Comparison of ENCODE assay signal across 23 cellular contexts in the genomic region with DNA sequence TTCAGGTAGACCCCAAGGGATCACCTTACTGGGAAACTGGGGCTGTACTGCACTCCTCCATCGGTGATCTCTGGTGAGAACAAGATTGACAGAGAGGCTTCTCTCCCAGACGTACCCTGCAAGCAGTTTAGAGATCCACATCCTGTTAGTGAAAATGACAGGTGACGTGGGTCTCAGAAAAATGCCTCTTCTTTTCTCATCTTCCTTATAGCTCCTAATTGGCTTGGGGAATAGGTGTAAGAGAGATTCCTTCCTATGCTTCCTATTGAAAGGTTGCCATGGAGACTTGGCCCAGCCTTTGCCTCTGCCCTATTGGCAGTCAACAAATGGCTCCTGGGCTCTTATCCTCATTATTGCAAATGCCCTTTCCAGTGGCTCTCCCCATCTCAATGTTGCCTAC. TPM values are rescaled to one million over a fixed set of nuclear protein-coding genes. Genes with fewer than 3 reads are reported as not detected.
DNase-seq lines count a peak whose midpoint lies in the region; ATAC-seq and TF ChIP-seq lines count a peak whose summit lies in the region.
"Had no signal": no experiment of that assay in that cellular context is flagged by ENCODE, and none has a peak within 500 bp of the region (broad histone marks: within the 10 kb centered on the region; RNA-seq: fewer than 3 reads in every experiment).

No MANE protein-coding gene starts in this region.

- H3F3A ChIP-seq in neural progenitor cell (ENCODE audit: low read depth): no peaks in the 10 kb centered on the region

- H3K4me3 ChIP-seq in neural progenitor cell: no peak overlapping the region
- H3K4me3 ChIP-seq: GM12878, GM23248 had no signal

- ATAC-seq in WTC11 (peak; percentile 57), GM18502 (IDR thresholded peaks at IDR 0.05; ENCODE audit: poor library complexity, unreplicated experiment) (no peak), T-cell (replicated peaks in 1 of 4) (no peak)
- ATAC-seq: GM12878, HCT116 had no signal

- H3K27ac ChIP-seq in neural progenitor cell: no peak overlapping the region
- H3K27ac ChIP-seq: GM23248, HL-60 had no signal

- H3K27me3 ChIP-seq in neural progenitor cell: no peaks in the 10 kb centered on the region
- H3K27me3 ChIP-seq: BE2C had no signal

- H3K4me1 Mint-ChIP-seq in activated naive CD4-positive, alpha-beta T cell treated with anti-CD3 and anti-CD28 coated beads for 36 hours (ENCODE audit: low read depth): no peaks in the 10 kb centered on the region
- H3K4me1 Mint-ChIP-seq in WTC11 (peaks cover 16% of the 10 kb centered on the region), neural progenitor cell (no peaks in the 10 kb centered on the region), T-cell (no peaks in the 10 kb centered on the region)
- H3K4me1 Mint-ChIP-seq: CD4-positive, CD25-positive, alpha-beta regulatory T cell; CD8-positive, alpha-beta memory T cell had no signal

- H3K36me3 Mint-ChIP-seq in activated naive CD4-positive, alpha-beta T cell treated with anti-CD3 and anti-CD28 coated beads for 36 hours (ENCODE audit: low read depth): no peaks in the 10 kb centered on the region
- H3K36me3 Mint-ChIP-seq in WTC11 (no peaks in the 10 kb centered on the region), neural progenitor cell (no peaks in the 10 kb centered on the region), T-cell (no peaks in the 10 kb centered on the region)
- H3K36me3 Mint-ChIP-seq: CD4-positive, CD25-positive, alpha-beta regulatory T cell had no signal

- no peak for DNase-seq in activated naive CD4-positive, alpha-beta T cell treated with anti-CD3 and anti-CD28 coated beads for 36 hours
- no peak for DNase-seq in activated naive CD4-positive, alpha-beta T cell (lab: John Stamatoyannopoulos, UW)
- DNase-seq in WTC11 (ENCODE audit: low spot score): no peak
- peak; percentile 48 for DNase-seq in neural progenitor cell (ENCODE audit: low spot score)
- DNase-seq in T-cell: no peak
- DNase-seq: ACHN; BE2C; C1 segment of cervical spinal cord; CD4-positive, CD25-positive, alpha-beta regulatory T cell; CD8-positive, alpha-beta memory T cell; COR-L47; DMS 273 treated with DMSO at 0.1 percent for 48 hours; DMS53; DND-41; EL; GM23248; H7; HFFc6 had no signal

- no peaks in the 10 kb centered on the region for H3K9me3 ChIP-seq in neural progenitor cell (ENCODE audit: low read depth)
- H3K9me3 ChIP-seq: BE2C had no signal

- peak overlapping the region; percentile 24 for H3K27ac Mint-ChIP-seq in activated naive CD4-positive, alpha-beta T cell treated with anti-CD3 and anti-CD28 coated beads for 36 hours
- no peak overlapping the region for H3K27ac Mint-ChIP-seq in WTC11
- no peak overlapping the region for H3K27ac Mint-ChIP-seq in neural progenitor cell
- no peak overlapping the region for H3K27ac Mint-ChIP-seq in T-cell
- H3K27ac Mint-ChIP-seq: CD4-positive, CD25-positive, alpha-beta regulatory T cell; CD8-positive, alpha-beta memory T cell; HFFc6 had no signal

- H3K4me3 Mint-ChIP-seq in activated naive CD4-positive, alpha-beta T cell treated with anti-CD3 and anti-CD28 coated beads for 36 hours: no peak overlapping the region
- H3K4me3 Mint-ChIP-seq in WTC11 (no peak overlapping the region), neural progenitor cell (no peak overlapping the region), T-cell (no peak overlapping the region)
- H3K4me3 Mint-ChIP-seq: CD4-positive, CD25-positive, alpha-beta regulatory T cell; CD8-positive, alpha-beta memory T cell; HFFc6 had no signal

- H2AFZ ChIP-seq in neural progenitor cell (replicated peaks): no peak overlapping the region
- H2AFZ ChIP-seq: GM23248 had no signal

- peaks cover 13% of the 10 kb centered on the region for H3K27me3 Mint-ChIP-seq in activated naive CD4-positive, alpha-beta T cell treated with anti-CD3 and anti-CD28 coated beads for 36 hours (ENCODE audit: low read depth)
- H3K27me3 Mint-ChIP-seq in WTC11 (ENCODE audit: low read depth): peaks cover 7% of the 10 kb centered on the region
- no peaks in the 10 kb centered on the region for H3K27me3 Mint-ChIP-seq in neural progenitor cell (ENCODE audit: insufficient read depth, low read depth)
- peaks cover 18 to 50% of the 10 kb centered on the region in 2 donors for H3K27me3 Mint-ChIP-seq in T-cell

- H3K9me3 Mint-ChIP-seq in activated naive CD4-positive, alpha-beta T cell treated with anti-CD3 and anti-CD28 coated beads for 36 hours: no peaks in the 10 kb centered on the region
- H3K9me3 Mint-ChIP-seq in WTC11 (no peaks in the 10 kb centered on the region), neural progenitor cell (no peaks in the 10 kb centered on the region), T-cell (no peaks in the 10 kb centered on the region)
- H3K9me3 Mint-ChIP-seq: CD8-positive, alpha-beta memory T cell had no signal

- H3K4me1 ChIP-seq in neural progenitor cell: no peaks in the 10 kb centered on the region

- H3K79me2 ChIP-seq in neural progenitor cell (ENCODE audit: low read depth): no peaks in the 10 kb centered on the region

- no peaks in the 10 kb centered on the region for H4K20me1 ChIP-seq in neural progenitor cell (ENCODE audit: low read depth)

- intact Hi-C loops in activated naive CD4-positive, alpha-beta T cell treated with anti-CD3 and anti-CD28 coated beads for 36 hours (cut with micrococcal nuclease): no loop called here

- peak overlapping the region; percentile 11 for H3K4me2 ChIP-seq in neural progenitor cell

- no peaks in the 10 kb centered on the region for H3K36me3 ChIP-seq in neural progenitor cell
- H3K36me3 ChIP-seq: BE2C had no signal

- CTCF ChIA-PET in activated naive CD4-positive, alpha-beta T cell treated with anti-CD3 and anti-CD28 coated beads for 36 hours (lab: Charles Lee): no interaction called here
- CTCF ChIA-PET in WTC11 (lab: Charles Lee): interaction anchor here (1.0 kb wide), 1 partner anchor 83 kb away, joined by 3 read pairs; no protein-coding TSS in a partner anchor
- CTCF ChIA-PET in T-cell (lab: Charles Lee): no interaction called here

- no peak overlapping the region for H3K9ac ChIP-seq in neural progenitor cell
- H3K9ac ChIP-seq: GM23248 had no signal

- TF ChIP-seq CTCF in WTC11 (IDR thresholded peaks at IDR 0.05): no peak
- TF ChIP-seq CTCF in neural progenitor cell (IDR thresholded peaks at IDR 0.05): no peak

- POLR2A ChIA-PET in WTC11 (lab: Charles Lee): no interaction called here
- POLR2A ChIA-PET in T-cell (lab: Charles Lee): no interaction called here

TF ChIP-seq in WTC11, 78 proteins besides CTCF, POLR2A, EP300 and RAD21 (continues in another document):
- TF ChIP-seq ELF4 (CRISPR knock-in tag; IDR thresholded peaks at IDR 0.05; ENCODE audit: low read depth): no peak
- TF ChIP-seq AR (CRISPR knock-in tag; IDR thresholded peaks at IDR 0.05): no peak
- TF ChIP-seq FOXP1 (CRISPR knock-in tag; IDR thresholded peaks at IDR 0.05; ENCODE audit: borderline replicate concordance): no peak
- TF ChIP-seq, protein P1, sequence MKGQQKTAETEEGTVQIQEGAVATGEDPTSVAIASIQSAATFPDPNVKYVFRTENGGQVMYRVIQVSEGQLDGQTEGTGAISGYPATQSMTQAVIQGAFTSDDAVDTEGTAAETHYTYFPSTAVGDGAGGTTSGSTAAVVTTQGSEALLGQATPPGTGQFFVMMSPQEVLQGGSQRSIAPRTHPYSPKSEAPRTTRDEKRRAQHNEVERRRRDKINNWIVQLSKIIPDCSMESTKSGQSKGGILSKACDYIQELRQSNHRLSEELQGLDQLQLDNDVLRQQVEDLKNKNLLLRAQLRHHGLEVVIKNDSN (CRISPR knock-in tag; IDR thresholded peaks at IDR 0.05): no peak
- TF ChIP-seq, protein P2, sequence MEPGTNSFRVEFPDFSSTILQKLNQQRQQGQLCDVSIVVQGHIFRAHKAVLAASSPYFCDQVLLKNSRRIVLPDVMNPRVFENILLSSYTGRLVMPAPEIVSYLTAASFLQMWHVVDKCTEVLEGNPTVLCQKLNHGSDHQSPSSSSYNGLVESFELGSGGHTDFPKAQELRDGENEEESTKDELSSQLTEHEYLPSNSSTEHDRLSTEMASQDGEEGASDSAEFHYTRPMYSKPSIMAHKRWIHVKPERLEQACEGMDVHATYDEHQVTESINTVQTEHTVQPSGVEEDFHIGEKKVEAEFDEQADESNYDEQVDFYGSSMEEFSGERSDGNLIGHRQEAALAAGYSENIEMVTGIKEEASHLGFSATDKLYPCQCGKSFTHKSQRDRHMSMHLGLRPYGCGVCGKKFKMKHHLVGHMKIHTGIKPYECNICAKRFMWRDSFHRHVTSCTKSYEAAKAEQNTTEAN (CRISPR knock-in tag; IDR thresholded peaks at IDR 0.05): no peak

RNA-seq across cellular contexts. Expression of gene DGKK, which starts 26.4 kb away (rescaled TPM):
- not detected for total RNA-seq in activated naive CD4-positive, alpha-beta T cell treated with anti-CD3 and anti-CD28 coated beads for 36 hours
- 1.9 to 3.2 TPM (median 2.9 TPM) in 3 replicates for total RNA-seq in WTC11 (2021)
- 0.19 and 0.21 TPM in 2 replicates for total RNA-seq in neural progenitor cell (ENCODE audit: low replicate concordance)
- total RNA-seq in T-cell: under 1 TPM in 2 of 5 donors, not detected in 3; 0.09 to 0.26 TPM
- total RNA-seq: CD4-positive, CD25-positive, alpha-beta regulatory T cell; CD8-positive, alpha-beta memory T cell; GM12878; GM23248; HFFc6; HT1080 had no signal
